ENCODE assay signal across 8 cellular contexts in the genomic region with DNA sequence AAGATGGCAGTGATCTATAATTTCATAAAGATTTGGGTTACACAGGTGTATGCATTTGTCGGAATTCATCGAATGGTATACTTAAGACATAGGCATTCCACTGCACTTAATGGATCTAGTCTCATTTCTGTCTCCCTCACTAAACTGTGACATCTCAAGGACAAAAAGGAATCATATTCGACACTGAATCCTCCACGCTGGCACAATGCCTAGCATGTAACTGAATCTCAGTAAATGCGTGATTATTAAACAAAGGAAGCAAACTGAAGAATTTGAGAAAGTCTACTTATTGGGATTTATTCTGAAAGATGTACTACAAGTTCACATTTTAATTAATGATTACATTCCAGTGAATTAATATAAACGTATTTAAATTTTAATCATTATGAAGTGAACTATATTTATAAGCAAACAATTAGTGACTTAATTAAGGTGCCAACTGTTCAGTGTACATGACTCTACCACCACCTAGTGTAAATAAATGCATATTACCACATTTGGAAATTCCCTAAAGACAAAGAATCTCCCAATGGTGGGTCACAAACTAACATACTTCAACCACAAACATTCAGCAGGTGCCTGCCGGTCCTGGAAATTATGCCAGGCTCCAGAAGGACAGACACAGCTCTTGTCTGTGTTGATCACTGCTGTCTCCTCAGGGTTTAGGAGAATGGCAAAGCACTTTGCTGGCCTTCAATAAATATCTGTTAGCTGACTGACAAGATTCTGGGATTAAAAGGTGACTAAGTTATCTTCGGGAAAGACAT. TPM values are rescaled to one million over a fixed set of nuclear protein-coding genes. Genes with fewer than 3 reads are reported as not detected.
A peak's percentile ranks its signal among the peaks of the same experiment; 100 is the strongest.
DNase-seq lines count a peak whose midpoint lies in the region; ATAC-seq and TF ChIP-seq lines count a peak whose summit lies in the region.

No MANE protein-coding gene starts in this region.

- no peak overlapping the region for H2AFZ ChIP-seq in MM.1S (ENCODE audit: low read length)

- no peaks in the 10 kb centered on the region for H3F3A ChIP-seq in MM.1S (ENCODE audit: insufficient read depth, low read length)

- TF ChIP-seq CTCF in MM.1S (IDR thresholded peaks at IDR 0.05; ENCODE audit: low read length) (peak; percentile 78), RWPE1 (conservative IDR thresholded peaks at IDR 0.05; ENCODE audit: low read depth) (peak; percentile 75), fibroblast of the aortic adventitia (IDR thresholded peaks at IDR 0.05; ENCODE audit: insufficient read depth, low read length) (peak; percentile 69)

- H3K27me3 Mint-ChIP-seq in T-cell, result no peaks in the 10 kb centered on the region

- no peak overlapping the region for H3K9ac ChIP-seq in MM.1S (ENCODE audit: low read length)

- POLR2A ChIA-PET in RWPE1 (lab: Yijun Ruan, JAX; ENCODE audit: low non-redundant PET) (no interaction called here), T-cell (lab: Charles Lee) (interaction anchor here in 1 of 2 donors (0.7 kb wide), 1 partner anchor 1291 kb away, joined by 5 read pairs; no protein-coding TSS in a partner anchor)

- H3K4me3 Mint-ChIP-seq in T-cell, result no peak overlapping the region

- peaks cover 16% of the 10 kb centered on the region for H3K36me3 Mint-ChIP-seq in T-cell

- no peaks in the 10 kb centered on the region for H3K9me2 ChIP-seq in MM.1S (replicated peaks; ENCODE audit: insufficient read depth, low read length)

- no peaks in the 10 kb centered on the region for H3K4me1 ChIP-seq in MM.1S (ENCODE audit: low read length)

- H3K27ac ChIP-seq in MM.1S (ENCODE audit: low read length) (no peak overlapping the region), RWPE1 (no peak overlapping the region)

- H3K36me3 ChIP-seq in MM.1S (replicated peaks; ENCODE audit: insufficient read depth, low read length), result no peaks in the 10 kb centered on the region

- no peaks in the 10 kb centered on the region for H4K20me1 ChIP-seq in MM.1S (ENCODE audit: insufficient read depth, low read length)

- no peaks in the 10 kb centered on the region for H3K79me2 ChIP-seq in MM.1S (ENCODE audit: low read length)

- ATAC-seq in GM18517 (IDR thresholded peaks at IDR 0.05; ENCODE audit: unreplicated experiment), result no peak
- ATAC-seq in T-cell (replicated peaks in 1 of 4), result no peak

- H3K27ac Mint-ChIP-seq in T-cell, result no peak overlapping the region

- H3K4me3 ChIP-seq in MM.1S (ENCODE audit: low read length) (no peak overlapping the region), fibroblast of the aortic adventitia (ENCODE audit: low read depth, low read length) (no peak overlapping the region)

- peaks cover 3 to 4% (median 4%) of the 10 kb centered on the region in 3 donors for H3K9me3 Mint-ChIP-seq in T-cell

- H3K4me1 Mint-ChIP-seq in T-cell, result peaks cover 0 to 11% (median 9%) of the 10 kb centered on the region in 3 donors

- CTCF ChIA-PET in RWPE1 (lab: Yijun Ruan, JAX), result interaction anchor here (0.7 to 1.0 kb wide), 2 partner anchors 1294 to 1296 kb away, joined by 3 to 4 read pairs; a partner anchor contains a TSS
- CTCF ChIA-PET in T-cell (lab: Charles Lee), result interaction anchor here in 1 of 2 donors (0.7 kb wide), 1 partner anchor 1293 kb away, joined by 3 read pairs; no protein-coding TSS in a partner anchor

- H3K27me3 ChIP-seq in MM.1S (replicated peaks; ENCODE audit: insufficient read depth, low read length), result no peaks in the 10 kb centered on the region

- H3K4me2 ChIP-seq in MM.1S (ENCODE audit: low read depth, low read length), result no peak overlapping the region

- DNase-seq in NCI-H510A treated with DMSO at 0.1 percent for 48 hours (lab: John Stamatoyannopoulos, UW) (peak; percentile 43), NCI-H510A (lab: John Stamatoyannopoulos, UW) (no peak), MM.1S (peak; percentile 48), RWPE1 (ENCODE audit: low spot score) (peak; percentile 37), fibroblast of the aortic adventitia (ENCODE audit: low read depth) (peak; percentile 49), retina (peak; percentile 23), T-cell (no peak)

- H3K9me3 ChIP-seq in MM.1S (replicated peaks; ENCODE audit: insufficient read depth, low read length), result no peaks in the 10 kb centered on the region

RNA-seq across cellular contexts. Expression of a gene that starts 56.4 kb away (rescaled TPM):
- total RNA-seq in fibroblast of the aortic adventitia (ENCODE audit: low replicate concordance) (45.5 and 53.1 TPM in 2 replicates), T-cell (10 to 100 TPM; 17.7 to 37.8 (median 21.9) TPM)

Comparison
In these comparisons a context has a peak if more than half of its experiments do, and no peak if none do; other contexts are left out.
1. DNase-seq: peak in NCI-H510A treated with DMSO at 0.1 percent for 48 hours (single experiment), MM.1S (single experiment), RWPE1 (single experiment), fibroblast of the aortic adventitia (single experiment) and retina (single experiment); none in NCI-H510A (single experiment) and T-cell (0 of 34).
2. Peak in every context shown above with its lines, with median percentiles within 50 percentile points of each other: CTCF ChIP-seq.